2 cellular contexts compared by ENCODE assay signal in genomic region chr7:82980130-82980529, GRCh38.
TF ChIP-seq lines count a peak whose summit lies in the region.

No MANE protein-coding gene starts in this region.

TF ChIP-seq in GM23338, 12 proteins besides CTCF, POLR2A, EP300 and RAD21:
- TF ChIP-seq STAT1 (IDR thresholded peaks at IDR 0.05; ENCODE audit: unreplicated experiment) = no peak
- no peak for TF ChIP-seq NANOG (IDR thresholded peaks at IDR 0.05; ENCODE audit: borderline replicate concordance)
- TF ChIP-seq, protein P1, sequence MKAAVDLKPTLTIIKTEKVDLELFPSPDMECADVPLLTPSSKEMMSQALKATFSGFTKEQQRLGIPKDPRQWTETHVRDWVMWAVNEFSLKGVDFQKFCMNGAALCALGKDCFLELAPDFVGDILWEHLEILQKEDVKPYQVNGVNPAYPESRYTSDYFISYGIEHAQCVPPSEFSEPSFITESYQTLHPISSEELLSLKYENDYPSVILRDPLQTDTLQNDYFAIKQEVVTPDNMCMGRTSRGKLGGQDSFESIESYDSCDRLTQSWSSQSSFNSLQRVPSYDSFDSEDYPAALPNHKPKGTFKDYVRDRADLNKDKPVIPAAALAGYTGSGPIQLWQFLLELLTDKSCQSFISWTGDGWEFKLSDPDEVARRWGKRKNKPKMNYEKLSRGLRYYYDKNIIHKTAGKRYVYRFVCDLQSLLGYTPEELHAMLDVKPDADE (IDR thresholded peaks at IDR 0.05) = no peak
- TF ChIP-seq REST (IDR thresholded peaks at IDR 0.05; ENCODE audit: unreplicated experiment) = no peak
- TF ChIP-seq POLR2AphosphoS5 (IDR thresholded peaks at IDR 0.05; ENCODE audit: low read depth) = no peak
- TF ChIP-seq JUNB (IDR thresholded peaks at IDR 0.05; ENCODE audit: unreplicated experiment) = no peak
- no peak for TF ChIP-seq ZNF114 (CRISPR knock-in tag; IDR thresholded peaks at IDR 0.05)
- TF ChIP-seq ZNF331 (CRISPR knock-in tag; IDR thresholded peaks at IDR 0.05; ENCODE audit: low read depth) = no peak
- TF ChIP-seq EZH2phosphoT487 (IDR thresholded peaks at IDR 0.05; ENCODE audit: unreplicated experiment) = no peak

TF ChIP-seq in neural cell, 6 proteins besides CTCF, POLR2A, EP300 and RAD21:
- TF ChIP-seq TAF1 (IDR thresholded peaks at IDR 0.05; ENCODE audit: low read depth) = no peak
- no peak for TF ChIP-seq EZH2 (IDR thresholded peaks at IDR 0.05; ENCODE audit: borderline replicate concordance, insufficient read depth, low read length, poor library complexity, severe bottlenecking)
- TF ChIP-seq REST (IDR thresholded peaks at IDR 0.05; ENCODE audit: borderline replicate concordance) = peak; percentile 80
- TF ChIP-seq SMC3 (conservative IDR thresholded peaks at IDR 0.05; ENCODE audit: poor library complexity) = no peak
- TF ChIP-seq MXI1 (conservative IDR thresholded peaks at IDR 0.05; ENCODE audit: poor library complexity, severe bottlenecking) = no peak
- TF ChIP-seq POLR2AphosphoS5 (IDR thresholded peaks at IDR 0.05) = peak; percentile 63
